In genomic region chr7:135281363-135281949, GRCh38 we compare ENCODE assay signal across 8 cellular contexts. TPM values are rescaled to one million over a fixed set of nuclear protein-coding genes. Genes with fewer than 3 reads are reported as not detected.
DNase-seq lines count a peak whose midpoint lies in the region; ATAC-seq and TF ChIP-seq lines count a peak whose summit lies in the region.

No MANE protein-coding gene starts in this region.

- H3K27ac Mint-ChIP-seq in activated T-helper 17 cell treated with anti-CD3 and anti-CD28 coated beads, Interleukin-2, amount 50 U/mL, for 72 hours: peak overlapping the region; percentile 12
- no peak overlapping the region for H3K27ac Mint-ChIP-seq in osteocyte (ENCODE audit: unreplicated experiment)

- intact Hi-C loops in tibial artery (cut with DNase I; ENCODE audit: low total_unique reads): loop anchor here (10.0 kb wide), 1 partner anchor 363 kb away; no protein-coding TSS in a partner anchor

- H3K4me1 ChIP-seq in RWPE2 (ENCODE audit: insufficient read depth, poor library complexity, severe bottlenecking) (peaks cover 9% of the 10 kb centered on the region), foreskin keratinocyte (peaks cover 9% of the 10 kb centered on the region), tibial artery (peaks cover 0 to 9% (median 2%) of the 10 kb centered on the region in 4 donors)

- peak; percentile 62 for DNase-seq in GDM1 (lab: John Stamatoyannopoulos, UW)
- peak; percentile 88 for DNase-seq in H7
- peak; percentile 82 for DNase-seq in M059J (ENCODE audit: low read depth)
- no peak for DNase-seq in RWPE2 (ENCODE audit: low spot score)
- DNase-seq in foreskin keratinocyte: peak; percentile 48 to 69
- DNase-seq in osteocyte (ENCODE audit: extremely low spot score, unreplicated experiment): peak; percentile 90
- DNase-seq in tibial artery: peak; percentile 83 to 88

- H3K27ac ChIP-seq in RWPE2 (ENCODE audit: poor library complexity, severe bottlenecking) (peak overlapping the region; percentile 56), foreskin keratinocyte (peak overlapping the region; percentile 59), tibial artery (no peak overlapping the region)

- no peaks in the 10 kb centered on the region for H3K36me3 Mint-ChIP-seq in activated T-helper 17 cell treated with anti-CD3 and anti-CD28 coated beads, Interleukin-2, amount 50 U/mL, for 72 hours (ENCODE audit: low read depth)
- no peaks in the 10 kb centered on the region for H3K36me3 Mint-ChIP-seq in osteocyte (ENCODE audit: unreplicated experiment)

- TF ChIP-seq CTCF in RWPE2 (IDR thresholded peaks at IDR 0.05; ENCODE audit: poor library complexity, severe bottlenecking) (peak; percentile 98), foreskin keratinocyte (conservative IDR thresholded peaks at IDR 0.05) (peak; percentile 100), osteocyte (IDR thresholded peaks at IDR 0.05) (peak; percentile 100), tibial artery (IDR thresholded peaks at IDR 0.05) (peak; percentile 89 to 94)

- no peaks in the 10 kb centered on the region for H3K27me3 ChIP-seq in H7 (ENCODE audit: control insufficient read depth, insufficient read depth, low read length)
- H3K27me3 ChIP-seq in RWPE2 (ENCODE audit: insufficient read depth, poor library complexity, severe bottlenecking): no peaks in the 10 kb centered on the region
- H3K27me3 ChIP-seq in foreskin keratinocyte: no peaks in the 10 kb centered on the region
- peaks cover 0 to 2% of the 10 kb centered on the region in 2 donors for H3K27me3 ChIP-seq in tibial artery

- no peaks in the 10 kb centered on the region for H3K36me3 ChIP-seq in H7 (replicated peaks; ENCODE audit: control insufficient read depth, insufficient read depth, low read length)
- no peaks in the 10 kb centered on the region for H3K36me3 ChIP-seq in RWPE2 (ENCODE audit: low read depth)
- H3K36me3 ChIP-seq in tibial artery: no peaks in the 10 kb centered on the region

- H3K27me3 Mint-ChIP-seq in activated T-helper 17 cell treated with anti-CD3 and anti-CD28 coated beads, Interleukin-2, amount 50 U/mL, for 72 hours: peaks cover 11% of the 10 kb centered on the region
- H3K27me3 Mint-ChIP-seq in osteocyte (ENCODE audit: unreplicated experiment): peaks cover 26% of the 10 kb centered on the region

- no peaks in the 10 kb centered on the region for H3K9me3 Mint-ChIP-seq in activated T-helper 17 cell treated with anti-CD3 and anti-CD28 coated beads, Interleukin-2, amount 50 U/mL, for 72 hours
- H3K9me3 Mint-ChIP-seq in osteocyte (ENCODE audit: unreplicated experiment): no peaks in the 10 kb centered on the region

- H3K4me3 Mint-ChIP-seq in activated T-helper 17 cell treated with anti-CD3 and anti-CD28 coated beads, Interleukin-2, amount 50 U/mL, for 72 hours: peak overlapping the region; percentile 2
- H3K4me3 Mint-ChIP-seq in osteocyte (ENCODE audit: unreplicated experiment): no peak overlapping the region

- peaks cover 13% of the 10 kb centered on the region for H3K4me1 Mint-ChIP-seq in activated T-helper 17 cell treated with anti-CD3 and anti-CD28 coated beads, Interleukin-2, amount 50 U/mL, for 72 hours
- peaks cover 10% of the 10 kb centered on the region for H3K4me1 Mint-ChIP-seq in osteocyte (ENCODE audit: unreplicated experiment)

- H3K9me3 ChIP-seq in RWPE2 (ENCODE audit: severe bottlenecking) (no peaks in the 10 kb centered on the region), tibial artery (no peaks in the 10 kb centered on the region)

- ATAC-seq in RWPE2 (ENCODE audit: low read depth) (peak; percentile 92), foreskin keratinocyte (peak; percentile 89)
- ATAC-seq in activated T-helper 17 cell treated with anti-CD3 and anti-CD28 coated beads, Interleukin-2, amount 50 U/mL, for 72 hours (replicated peaks): peak; percentile 90

- H3K4me3 ChIP-seq in H7 (ENCODE audit: insufficient read depth, low read depth, low read length) (no peak overlapping the region), RWPE2 (ENCODE audit: severe bottlenecking) (no peak overlapping the region), tibial artery (no peak overlapping the region)

RNA-seq across cellular contexts. Expression of gene STRA8, which starts 47.8 kb away (rescaled TPM):
- not detected in 2 replicates for total RNA-seq in H7 (2014; rRNA removed; shearing (Covaris generic))
- total RNA-seq in M059J (2014; rRNA removed; shearing (Covaris generic)): not detected in 2 replicates
- total RNA-seq in activated T-helper 17 cell treated with anti-CD3 and anti-CD28 coated beads, Interleukin-2, amount 50 U/mL, for 72 hours: not detected
- total RNA-seq in foreskin keratinocyte (not detected in 2 replicates), osteocyte (not detected in 2 replicates)
- not detected in 2 replicates for polyA plus RNA-seq in foreskin keratinocyte

Comparison
In these comparisons a context has a peak if more than half of its experiments do, and no peak if none do; other contexts are left out.
1. H3K27ac ChIP-seq: peak in RWPE2 (single experiment) and foreskin keratinocyte (single experiment); none in tibial artery (0 of 2).
2. Peak in every context shown above with its lines, with median percentiles within 50 percentile points of each other: ATAC-seq and CTCF ChIP-seq.